In genomic region chr9:127444283-127444920, GRCh38 we compare ENCODE assay signal across 14 cellular contexts. TPM values are rescaled to one million over a fixed set of nuclear protein-coding genes. Genes with fewer than 3 reads are reported as not detected.
DNase-seq lines count a peak whose midpoint lies in the region; ATAC-seq and TF ChIP-seq lines count a peak whose summit lies in the region.
"Had no signal": no experiment of that assay in that cellular context is flagged by ENCODE, and none has a peak within 500 bp of the region (broad histone marks: within the 10 kb centered on the region; RNA-seq: fewer than 3 reads in every experiment).

No MANE protein-coding gene starts in this region.

- no peak overlapping the region for H2AFZ ChIP-seq in trophoblast cell (ENCODE audit: insufficient read depth, low read length, poor library complexity)
- H2AFZ ChIP-seq: parathyroid adenoma had no signal

- H2BK12ac ChIP-seq in trophoblast cell (ENCODE audit: low read length) = peak overlapping the region; percentile 59

- H3K27ac ChIP-seq in trophoblast cell (ENCODE audit: low read depth, low read length) = peak overlapping the region; percentile 79
- H3K27ac ChIP-seq: HL-60, parathyroid adenoma had no signal

- POLR2A ChIA-PET in activated CD4-positive, alpha-beta T cell treated with anti-CD3 and anti-CD28 coated beads for 36 hours (lab: Charles Lee) = interaction anchor here (0.6 to 1.5 kb wide), 4 partner anchors 16 to 48 kb away, joined by 3 to 6 read pairs (median 4); partner anchors contain the start of genes SLC2A8 and ZNF79

- peak overlapping the region; percentile 11 for H3K14ac ChIP-seq in trophoblast cell (ENCODE audit: low read length)

- H3K18ac ChIP-seq in trophoblast cell (ENCODE audit: low read length) = no peak overlapping the region

- no peak overlapping the region for H3K23ac ChIP-seq in trophoblast cell (ENCODE audit: low read length)

- H3K4me1 Mint-ChIP-seq in activated CD4-positive, alpha-beta T cell treated with anti-CD3 and anti-CD28 coated beads for 36 hours = peaks cover 29% of the 10 kb centered on the region
- H3K4me1 Mint-ChIP-seq in activated naive CD8-positive, alpha-beta T cell treated with anti-CD3 and anti-CD28 coated beads for 36 hours = peaks cover 30% of the 10 kb centered on the region
- H3K4me1 Mint-ChIP-seq in CD14-positive monocyte = peaks cover 18% of the 10 kb centered on the region

- H2BK5ac ChIP-seq in trophoblast cell (ENCODE audit: low read depth, low read length, poor library complexity) = peak overlapping the region; percentile 59

- CTCF ChIA-PET in activated CD4-positive, alpha-beta T cell treated with anti-CD3 and anti-CD28 coated beads for 36 hours (lab: Charles Lee) = interaction anchor here (0.5 kb wide), 1 partner anchor 10 kb away, joined by 3 read pairs; no protein-coding TSS in a partner anchor

- H4K8ac ChIP-seq in trophoblast cell (ENCODE audit: low read depth, low read length) = no peak overlapping the region

- peaks cover 14 to 24% of the 10 kb centered on the region in 2 experiments for H3K4me1 ChIP-seq in trophoblast cell (ENCODE audit: control insufficient read depth in 1 of 2, insufficient read depth in 2 of 2, low read length in 2 of 2)
- H3K4me1 ChIP-seq: parathyroid adenoma, uterus had no signal

- H3K79me2 ChIP-seq in trophoblast cell (ENCODE audit: control insufficient read depth, insufficient read depth, low read length, poor library complexity) = peaks cover 2% of the 10 kb centered on the region
- H3K79me2 ChIP-seq: parathyroid adenoma had no signal

- no peaks in the 10 kb centered on the region for H3K27me3 ChIP-seq in trophoblast cell (ENCODE audit: insufficient read depth, low read length)
- H3K27me3 ChIP-seq: uterus had no signal

- peaks cover 12% of the 10 kb centered on the region for H3K9me3 Mint-ChIP-seq in activated CD4-positive, alpha-beta T cell treated with anti-CD3 and anti-CD28 coated beads for 36 hours (ENCODE audit: low read depth)
- peaks cover 21% of the 10 kb centered on the region for H3K9me3 Mint-ChIP-seq in activated naive CD8-positive, alpha-beta T cell treated with anti-CD3 and anti-CD28 coated beads for 36 hours
- peaks cover 0 to 15% (median 8%) of the 10 kb centered on the region in 7 donors for H3K9me3 Mint-ChIP-seq in CD14-positive monocyte

- peaks cover 86% of the 10 kb centered on the region for H3K36me3 Mint-ChIP-seq in activated CD4-positive, alpha-beta T cell treated with anti-CD3 and anti-CD28 coated beads for 36 hours (ENCODE audit: low read depth)
- H3K36me3 Mint-ChIP-seq in activated naive CD8-positive, alpha-beta T cell treated with anti-CD3 and anti-CD28 coated beads for 36 hours = peaks cover 87% of the 10 kb centered on the region
- H3K36me3 Mint-ChIP-seq in CD14-positive monocyte = peaks cover 83 to 93% of the 10 kb centered on the region in 2 donors

- H3K27me3 Mint-ChIP-seq in activated CD4-positive, alpha-beta T cell treated with anti-CD3 and anti-CD28 coated beads for 36 hours = no peaks in the 10 kb centered on the region
- peaks cover 5% of the 10 kb centered on the region for H3K27me3 Mint-ChIP-seq in activated naive CD8-positive, alpha-beta T cell treated with anti-CD3 and anti-CD28 coated beads for 36 hours
- no peaks in the 10 kb centered on the region for H3K27me3 Mint-ChIP-seq in CD14-positive monocyte (ENCODE audit: low read depth in 3 of 3)

- intact Hi-C loops in activated CD4-positive, alpha-beta T cell treated with anti-CD3 and anti-CD28 coated beads for 36 hours (cut with DNase I, micrococcal nuclease) = no loop called here
- intact Hi-C loops in CD14-positive monocyte (cut with micrococcal nuclease) = no loop called here

- H3K36me3 ChIP-seq in trophoblast cell (ENCODE audit: control insufficient read depth in 1 of 2, insufficient read depth in 2 of 2, low read length in 2 of 2) = peaks cover 54 to 66% of the 10 kb centered on the region in 2 experiments
- H3K36me3 ChIP-seq: uterus had no signal

- no peak for DNase-seq in activated CD4-positive, alpha-beta T cell treated with anti-CD3 and anti-CD28 coated beads for 36 hours
- DNase-seq in activated CD4-positive, alpha-beta T cell treated with anti-CD3 and anti-CD28 coated beads for 1 hour = no peak
- DNase-seq in HT-29 (ENCODE audit: low spot score) (peak; percentile 10), trophoblast cell (no peak), T-helper 2 cell (no peak), CD14-positive monocyte (ENCODE audit: low spot score) (no peak)
- DNase-seq in activated naive CD8-positive, alpha-beta T cell treated with anti-CD3 and anti-CD28 coated beads for 36 hours = no peak
- DNase-seq: NCI-H1105; NK-92 treated with Interleukin-12 subunit alpha and Interleukin-12 subunit beta, amount 100 ng/mL, for 24 hours; uterus had no signal

- peaks cover 7% of the 10 kb centered on the region for H3K9me3 ChIP-seq in trophoblast cell (ENCODE audit: insufficient read depth, low read depth, low read length)
- H3K9me3 ChIP-seq: uterus had no signal

- ATAC-seq in activated CD4-positive, alpha-beta T cell treated with anti-CD3 and anti-CD28 coated beads for 36 hours = no peak
- no peak for ATAC-seq in HG03432 (IDR thresholded peaks at IDR 0.05; ENCODE audit: unreplicated experiment)

- H3K4me3 Mint-ChIP-seq in activated CD4-positive, alpha-beta T cell treated with anti-CD3 and anti-CD28 coated beads for 36 hours = no peak overlapping the region
- H3K4me3 Mint-ChIP-seq in activated naive CD8-positive, alpha-beta T cell treated with anti-CD3 and anti-CD28 coated beads for 36 hours = peak overlapping the region; percentile 6
- no peak overlapping the region for H3K4me3 Mint-ChIP-seq in CD14-positive monocyte

- no peak overlapping the region for H3K4me2 ChIP-seq in trophoblast cell (ENCODE audit: low read length)

- no peak for TF ChIP-seq CTCF in CD14-positive monocyte (IDR thresholded peaks at IDR 0.05)

- H3K27ac Mint-ChIP-seq in activated CD4-positive, alpha-beta T cell treated with anti-CD3 and anti-CD28 coated beads for 36 hours = peak overlapping the region; percentile 68
- H3K27ac Mint-ChIP-seq in activated naive CD8-positive, alpha-beta T cell treated with anti-CD3 and anti-CD28 coated beads for 36 hours = peak overlapping the region; percentile 77
- H3K27ac Mint-ChIP-seq in CD14-positive monocyte = peak overlapping the region in 1 of 7 donors; percentile 55

- no peak overlapping the region for H3K4me3 ChIP-seq in trophoblast cell (ENCODE audit: low read depth, low read length)
- H3K4me3 ChIP-seq: coronary artery, uterus had no signal

- WGBS in trophoblast cell (ENCODE audit: extremely low coverage, insufficient coverage, insufficient read length) = no CpG with 5 or more reads among the region's 17 CpGs

- H4K12ac ChIP-seq in trophoblast cell (ENCODE audit: low read depth, low read length) = no peak overlapping the region

- H2BK120ac ChIP-seq in trophoblast cell (ENCODE audit: insufficient read depth, low read length, poor library complexity) = peak overlapping the region; percentile 57

- no peak overlapping the region for H3K9ac ChIP-seq in trophoblast cell (ENCODE audit: low read length)
- H3K9ac ChIP-seq: parathyroid adenoma had no signal

- peak overlapping the region; percentile 33 for H4K91ac ChIP-seq in trophoblast cell (ENCODE audit: low read depth, low read length)

- no peak overlapping the region for H2AK5ac ChIP-seq in trophoblast cell (ENCODE audit: low read length)

- peaks cover 5% of the 10 kb centered on the region for H3K79me1 ChIP-seq in trophoblast cell (ENCODE audit: low read length)

- H3K4ac ChIP-seq in trophoblast cell (ENCODE audit: low read depth, low read length) = no peak overlapping the region

RNA-seq across cellular contexts. Expression of gene RPL12, which starts 6.8 kb away (rescaled TPM):
- 1,000 to 10,000 TPM; 2,222 to 2,735 TPM for total RNA-seq in activated CD4-positive, alpha-beta T cell treated with anti-CD3 and anti-CD28 coated beads for 36 hours
- 1,249 and 1,284 TPM in 2 replicates for total RNA-seq in HT-29 (2014; rRNA removed; shearing (Covaris generic))
- total RNA-seq in activated naive CD8-positive, alpha-beta T cell treated with anti-CD3 and anti-CD28 coated beads for 36 hours = 1,000 to 10,000 TPM; 2,007 to 2,108 TPM
- polyA plus RNA-seq in trophoblast cell (2013) = 2,008 and 2,121 TPM in 2 replicates
- 100 to 1,000 TPM; 417 to 490 TPM for polyA plus RNA-seq in CD14-positive monocyte

RNA-seq across cellular contexts. Expression of gene LRSAM1, which starts 6.9 kb away (rescaled TPM):
- total RNA-seq in activated CD4-positive, alpha-beta T cell treated with anti-CD3 and anti-CD28 coated beads for 36 hours = 10 to 100 TPM; 20.0 to 20.4 TPM
- 14.9 and 20.6 TPM in 2 replicates for total RNA-seq in HT-29 (2014; rRNA removed; shearing (Covaris generic))
- 10 to 100 TPM; 17.7 to 20.7 TPM for total RNA-seq in activated naive CD8-positive, alpha-beta T cell treated with anti-CD3 and anti-CD28 coated beads for 36 hours
- 11.0 and 12.1 TPM in 2 replicates for polyA plus RNA-seq in trophoblast cell (2013)
- 1 to 10 TPM; 6.0 to 8.2 TPM for polyA plus RNA-seq in CD14-positive monocyte

RNA-seq across cellular contexts. Expression of gene ZNF79, which starts 20.2 kb away (rescaled TPM):
- total RNA-seq in activated CD4-positive, alpha-beta T cell treated with anti-CD3 and anti-CD28 coated beads for 36 hours = 1 to 10 TPM; 6.9 to 7.6 TPM
- total RNA-seq in HT-29 (2014; rRNA removed; shearing (Covaris generic)) = 5.6 and 9.3 TPM in 2 replicates
- 1 to 10 TPM; 7.7 to 8.6 TPM for total RNA-seq in activated naive CD8-positive, alpha-beta T cell treated with anti-CD3 and anti-CD28 coated beads for 36 hours
- 4.7 and 5.3 TPM in 2 replicates for polyA plus RNA-seq in trophoblast cell (2013)
- polyA plus RNA-seq in CD14-positive monocyte = 1 to 10 TPM; 1.4 to 2.0 TPM

RNA-seq across cellular contexts. Expression of gene SLC2A8, which starts 47.4 kb away (rescaled TPM):
- total RNA-seq in activated CD4-positive, alpha-beta T cell treated with anti-CD3 and anti-CD28 coated beads for 36 hours = 1 to 10 TPM; 1.3 to 1.7 TPM
- total RNA-seq in HT-29 (2014; rRNA removed; shearing (Covaris generic)) = 36.2 and 37.5 TPM in 2 replicates
- 1 to 10 TPM; 1.0 to 1.9 TPM for total RNA-seq in activated naive CD8-positive, alpha-beta T cell treated with anti-CD3 and anti-CD28 coated beads for 36 hours
- polyA plus RNA-seq in trophoblast cell (2013) = 31.3 and 31.4 TPM in 2 replicates
- polyA plus RNA-seq in CD14-positive monocyte = 1 to 10 TPM; 6.6 to 8.7 TPM
